Comparison of ENCODE assay signal across 7 cellular contexts in the genomic region with DNA sequence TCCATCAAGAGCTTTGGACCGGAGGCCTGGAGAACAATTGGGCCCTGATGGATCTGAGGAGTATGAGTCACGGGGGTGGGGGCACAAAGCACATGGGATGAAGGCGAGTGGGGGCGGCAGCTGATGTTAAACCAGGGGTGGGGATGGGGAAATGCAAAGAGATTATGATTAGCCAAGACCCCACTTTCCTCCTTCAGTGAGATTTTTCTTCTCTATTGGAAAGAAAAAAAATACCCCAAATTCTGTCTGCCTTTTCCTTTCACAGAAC. TPM values are rescaled to one million over a fixed set of nuclear protein-coding genes. Genes with fewer than 3 reads are reported as not detected.
"Had no signal": no experiment of that assay in that cellular context is flagged by ENCODE, and none has a peak within 500 bp of the region (broad histone marks: within the 10 kb centered on the region; RNA-seq: fewer than 3 reads in every experiment).

No MANE protein-coding gene starts in this region.

- FAIRE-seq: H54 had no signal

- H3K4me3 ChIP-seq: GM23338 had no signal

- H3K27ac Mint-ChIP-seq: GM23338, H9, HFFc6 had no signal

- H3K9me3 Mint-ChIP-seq: GM23338, HFFc6 had no signal

- H3K4me2 ChIP-seq: GM23338 had no signal

- H2AFZ ChIP-seq: GM23338 had no signal

- H3K4me3 Mint-ChIP-seq: GM23338, H9, HFFc6 had no signal

- DNase-seq: HFFc6, IMR-90, KBM-7 had no signal

- H3K27ac ChIP-seq: HL-60 had no signal

RNA-seq across cellular contexts. Expression of a gene that starts 57.9 kb away (rescaled TPM):
- total RNA-seq: IMR-90 had no signal
- polyA plus RNA-seq: GM23338, IMR-90 had no signal
